Comparison of ENCODE assay signal across 8 cellular contexts in the genomic region with DNA sequence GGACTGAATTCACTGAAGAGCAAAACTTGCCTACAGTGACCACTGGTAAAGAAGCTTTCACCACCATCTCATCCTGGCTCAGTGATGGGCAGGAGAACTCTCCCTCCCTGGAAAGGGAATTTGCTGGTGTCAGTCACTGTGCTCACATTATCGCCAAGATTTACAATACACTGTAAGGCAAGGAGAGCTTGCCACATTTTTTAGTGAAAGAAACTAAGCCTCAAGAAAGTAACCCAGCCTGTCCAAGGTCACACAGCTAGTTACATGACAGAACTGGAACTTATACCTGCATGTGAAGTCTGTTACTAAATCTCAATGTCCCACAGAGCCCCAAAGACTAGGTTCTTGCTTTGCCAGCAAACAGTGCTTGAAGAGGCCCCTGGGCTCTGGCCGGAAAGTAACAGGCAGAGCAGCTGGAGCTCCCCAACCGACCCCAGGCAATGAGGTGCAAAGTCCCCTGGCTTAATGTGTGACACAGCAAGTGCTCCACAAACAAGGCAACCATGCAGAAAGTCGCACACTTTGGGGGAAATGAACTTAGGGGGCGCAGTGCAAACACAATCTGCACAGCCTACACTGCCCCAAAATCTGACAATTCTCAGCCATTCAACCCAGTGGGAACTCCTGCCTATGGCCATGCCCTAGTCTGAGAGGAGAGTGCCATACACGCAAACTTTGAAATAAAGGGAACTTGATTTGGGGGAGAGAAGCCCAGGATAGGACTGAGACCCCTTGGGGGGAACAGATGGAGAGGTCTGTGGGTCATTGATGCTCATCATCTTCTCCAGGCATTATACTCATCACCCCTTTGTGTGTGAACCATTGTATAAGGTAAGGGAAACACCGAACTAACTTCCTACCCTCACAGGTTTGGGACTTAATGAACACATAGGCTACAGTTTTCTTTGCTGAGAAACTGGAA. TPM values are rescaled to one million over a fixed set of nuclear protein-coding genes. Genes with fewer than 3 reads are reported as not detected.
DNase-seq lines count a peak whose midpoint lies in the region; ATAC-seq, FAIRE-seq and TF ChIP-seq lines count a peak whose summit lies in the region.

No MANE protein-coding gene starts in this region.

- DNase-seq in CMK (ENCODE audit: low read depth) = peak; percentile 52
- peak; percentile 32 for DNase-seq in activated naive CD8-positive, alpha-beta T cell treated with anti-CD3 and anti-CD28 coated beads for 36 hours
- DNase-seq in kidney epithelial cell (ENCODE audit: low read depth) = no peak
- DNase-seq in stimulated activated naive B cell treated with anti-CD40 and anti-IgM and Interleukin-4, amounts not matched to agents 10 μg/mL and 1 μg/mL and 100 μg/mL, for 72 hours = no peak
- no peak for DNase-seq in urothelium cell line (ENCODE audit: low spot score)

- H3K9me3 ChIP-seq in HUES6 (ENCODE audit: control insufficient read depth, insufficient read depth, low read depth, low read length) = no peaks in the 10 kb centered on the region

- H3K9me3 Mint-ChIP-seq in activated naive CD8-positive, alpha-beta T cell treated with anti-CD3 and anti-CD28 coated beads for 36 hours = no peaks in the 10 kb centered on the region
- no peaks in the 10 kb centered on the region for H3K9me3 Mint-ChIP-seq in stimulated activated naive B cell treated with anti-CD40 and anti-IgM and Interleukin-4, amounts not matched to agents 10 μg/mL and 1 μg/mL and 100 μg/mL, for 72 hours

- no peak for FAIRE-seq in urothelium cell line (lab: Jason Lieb, UNC)

- H3K27me3 Mint-ChIP-seq in activated naive CD8-positive, alpha-beta T cell treated with anti-CD3 and anti-CD28 coated beads for 36 hours = no peaks in the 10 kb centered on the region
- no peaks in the 10 kb centered on the region for H3K27me3 Mint-ChIP-seq in stimulated activated naive B cell treated with anti-CD40 and anti-IgM and Interleukin-4, amounts not matched to agents 10 μg/mL and 1 μg/mL and 100 μg/mL, for 72 hours

- no peak for ATAC-seq in stimulated activated naive B cell treated with anti-CD40 and anti-IgM and Interleukin-4, amounts not matched to agents 10 μg/mL and 1 μg/mL and 100 μg/mL, for 72 hours (replicated peaks)
- ATAC-seq in GM21737 (IDR thresholded peaks at IDR 0.05; ENCODE audit: unreplicated experiment) (no peak), GM18870 (IDR thresholded peaks at IDR 0.05; ENCODE audit: unreplicated experiment) (no peak)

- H3K4me1 ChIP-seq in HUES6 (ENCODE audit: control insufficient read depth, insufficient read depth, low read length) = peaks cover 59% of the 10 kb centered on the region

- peak overlapping the region; percentile 75 for H3K4me3 ChIP-seq in HUES6 (ENCODE audit: low read depth, low read length)
- H3K4me3 ChIP-seq in kidney epithelial cell (ENCODE audit: low read depth, low read length) = peak overlapping the region; percentile 75

- H3K36me3 ChIP-seq in HUES6 (ENCODE audit: control insufficient read depth, insufficient read depth, low read length) (peaks cover 28% of the 10 kb centered on the region), kidney epithelial cell (ENCODE audit: control insufficient read depth, insufficient read depth, low read length) (peaks cover 7% of the 10 kb centered on the region)

- H3K27me3 ChIP-seq in HUES6 (ENCODE audit: control insufficient read depth, insufficient read depth, low read length) (no peaks in the 10 kb centered on the region; the same call in 1 of the 2 replicates), kidney epithelial cell (ENCODE audit: control insufficient read depth, insufficient read depth, low read length) (no peaks in the 10 kb centered on the region)

- H3K27ac ChIP-seq in HUES6 (ENCODE audit: low read depth, low read length) = peak overlapping the region; percentile 76; the same call in 1 of the 2 replicates

- H3K4me1 Mint-ChIP-seq in activated naive CD8-positive, alpha-beta T cell treated with anti-CD3 and anti-CD28 coated beads for 36 hours = peaks cover 28% of the 10 kb centered on the region
- H3K4me1 Mint-ChIP-seq in stimulated activated naive B cell treated with anti-CD40 and anti-IgM and Interleukin-4, amounts not matched to agents 10 μg/mL and 1 μg/mL and 100 μg/mL, for 72 hours = peaks cover 22 to 44% of the 10 kb centered on the region in 2 donors

- H3K4me3 Mint-ChIP-seq in activated naive CD8-positive, alpha-beta T cell treated with anti-CD3 and anti-CD28 coated beads for 36 hours = peak overlapping the region; percentile 95
- H3K4me3 Mint-ChIP-seq in stimulated activated naive B cell treated with anti-CD40 and anti-IgM and Interleukin-4, amounts not matched to agents 10 μg/mL and 1 μg/mL and 100 μg/mL, for 72 hours = peak overlapping the region; percentile 91 to 97

- peak overlapping the region; percentile 97 for H3K27ac Mint-ChIP-seq in activated naive CD8-positive, alpha-beta T cell treated with anti-CD3 and anti-CD28 coated beads for 36 hours
- H3K27ac Mint-ChIP-seq in stimulated activated naive B cell treated with anti-CD40 and anti-IgM and Interleukin-4, amounts not matched to agents 10 μg/mL and 1 μg/mL and 100 μg/mL, for 72 hours = peak overlapping the region; percentile 98

- H3K36me3 Mint-ChIP-seq in activated naive CD8-positive, alpha-beta T cell treated with anti-CD3 and anti-CD28 coated beads for 36 hours = peaks cover 64% of the 10 kb centered on the region
- H3K36me3 Mint-ChIP-seq in stimulated activated naive B cell treated with anti-CD40 and anti-IgM and Interleukin-4, amounts not matched to agents 10 μg/mL and 1 μg/mL and 100 μg/mL, for 72 hours = peaks cover 62 to 68% of the 10 kb centered on the region in 2 donors

- no peak for TF ChIP-seq CTCF in kidney epithelial cell (IDR thresholded peaks at IDR 0.05; ENCODE audit: insufficient read depth, low read length, poor library complexity, severe bottlenecking)

- H3K9ac ChIP-seq in HUES6 (ENCODE audit: low read length) = peak overlapping the region; percentile 76

RNA-seq across cellular contexts. Expression of a gene that starts 1.9 kb away (rescaled TPM):
- total RNA-seq in activated naive CD8-positive, alpha-beta T cell treated with anti-CD3 and anti-CD28 coated beads for 36 hours = 100 to 1,000 TPM; 196 to 206 TPM
- total RNA-seq in kidney epithelial cell = 252 and 283 TPM in 2 replicates

RNA-seq across cellular contexts. Expression of a gene that starts 18.3 kb away (rescaled TPM):
- total RNA-seq in activated naive CD8-positive, alpha-beta T cell treated with anti-CD3 and anti-CD28 coated beads for 36 hours = 100 to 1,000 TPM; 111 TPM
- total RNA-seq in kidney epithelial cell = 16.0 and 16.1 TPM in 2 replicates

Comparison
In these comparisons a context has a peak if more than half of its experiments do, and no peak if none do; other contexts are left out.
1. DNase-seq: peak in CMK (single experiment) and activated naive CD8-positive, alpha-beta T cell treated with anti-CD3 and anti-CD28 coated beads for 36 hours (single experiment); none in kidney epithelial cell (single experiment), stimulated activated naive B cell treated with anti-CD40 and anti-IgM and Interleukin-4, amounts not matched to agents 10 μg/mL and 1 μg/mL and 100 μg/mL, for 72 hours (single experiment) and urothelium cell line (single experiment).